Comparison of ENCODE assay signal across 1 cellular context in genomic region chr5:37786416-37786815, GRCh38.
TF ChIP-seq lines count a peak whose summit lies in the region.

No MANE protein-coding gene starts in this region.

TF ChIP-seq in WTC11, 78 proteins besides CTCF, POLR2A, EP300 and RAD21 (continued from another document):
- TF ChIP-seq, protein P1, sequence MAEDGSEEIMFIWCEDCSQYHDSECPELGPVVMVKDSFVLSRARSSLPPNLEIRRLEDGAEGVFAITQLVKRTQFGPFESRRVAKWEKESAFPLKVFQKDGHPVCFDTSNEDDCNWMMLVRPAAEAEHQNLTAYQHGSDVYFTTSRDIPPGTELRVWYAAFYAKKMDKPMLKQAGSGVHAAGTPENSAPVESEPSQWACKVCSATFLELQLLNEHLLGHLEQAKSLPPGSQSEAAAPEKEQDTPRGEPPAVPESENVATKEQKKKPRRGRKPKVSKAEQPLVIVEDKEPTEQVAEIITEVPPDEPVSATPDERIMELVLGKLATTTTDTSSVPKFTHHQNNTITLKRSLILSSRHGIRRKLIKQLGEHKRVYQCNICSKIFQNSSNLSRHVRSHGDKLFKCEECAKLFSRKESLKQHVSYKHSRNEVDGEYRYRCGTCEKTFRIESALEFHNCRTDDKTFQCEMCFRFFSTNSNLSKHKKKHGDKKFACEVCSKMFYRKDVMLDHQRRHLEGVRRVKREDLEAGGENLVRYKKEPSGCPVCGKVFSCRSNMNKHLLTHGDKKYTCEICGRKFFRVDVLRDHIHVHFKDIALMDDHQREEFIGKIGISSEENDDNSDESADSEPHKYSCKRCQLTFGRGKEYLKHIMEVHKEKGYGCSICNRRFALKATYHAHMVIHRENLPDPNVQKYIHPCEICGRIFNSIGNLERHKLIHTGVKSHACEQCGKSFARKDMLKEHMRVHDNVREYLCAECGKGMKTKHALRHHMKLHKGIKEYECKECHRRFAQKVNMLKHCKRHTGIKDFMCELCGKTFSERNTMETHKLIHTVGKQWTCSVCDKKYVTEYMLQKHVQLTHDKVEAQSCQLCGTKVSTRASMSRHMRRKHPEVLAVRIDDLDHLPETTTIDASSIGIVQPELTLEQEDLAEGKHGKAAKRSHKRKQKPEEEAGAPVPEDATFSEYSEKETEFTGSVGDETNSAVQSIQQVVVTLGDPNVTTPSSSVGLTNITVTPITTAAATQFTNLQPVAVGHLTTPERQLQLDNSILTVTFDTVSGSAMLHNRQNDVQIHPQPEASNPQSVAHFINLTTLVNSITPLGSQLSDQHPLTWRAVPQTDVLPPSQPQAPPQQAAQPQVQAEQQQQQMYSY (CRISPR knock-in tag; IDR thresholded peaks at IDR 0.05), result no peak
- TF ChIP-seq SMAD4 (CRISPR knock-in tag; IDR thresholded peaks at IDR 0.05) (no peak), SP1 (CRISPR knock-in tag; conservative IDR thresholded peaks at IDR 0.05) (no peak), NFE2L1 (CRISPR knock-in tag; IDR thresholded peaks at IDR 0.05) (no peak), CBFB (CRISPR knock-in tag; IDR thresholded peaks at IDR 0.05; ENCODE audit: low read depth) (no peak), RORB (CRISPR knock-in tag; IDR thresholded peaks at IDR 0.05) (no peak)
